ENCODE assay signal across 8 cellular contexts in the genomic region with DNA sequence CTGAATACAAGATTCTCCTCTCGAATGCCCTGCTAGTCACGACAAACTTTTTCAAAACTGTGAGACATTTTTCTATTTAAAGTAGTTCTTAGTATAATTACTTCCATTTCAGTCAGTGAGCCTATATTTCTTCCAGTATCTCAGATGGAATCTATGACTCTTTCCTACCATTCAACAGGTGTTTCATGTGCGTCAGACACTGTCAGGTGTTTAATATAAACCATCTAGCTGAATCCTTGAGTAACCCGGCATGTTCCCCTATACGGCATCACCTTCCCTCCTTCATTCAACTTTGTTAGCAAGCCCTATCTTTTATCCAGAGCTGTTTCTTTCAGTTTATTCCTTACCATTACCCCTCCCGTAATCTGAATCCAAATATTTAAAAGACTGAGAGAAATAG.
"Had no signal": no experiment of that assay in that cellular context is flagged by ENCODE, and none has a peak within 500 bp of the region (broad histone marks: within the 10 kb centered on the region; RNA-seq: fewer than 3 reads in every experiment).

No MANE protein-coding gene starts in this region.

- H3K4me1 ChIP-seq: uterus had no signal

- H3K9me3 ChIP-seq: heart left ventricle, SJCRH30, uterus had no signal

- ATAC-seq: left lobe of liver, WTC11 had no signal

- DNase-seq: foreskin melanocyte, heart left ventricle, SJCRH30, small intestine, T-cell, uterus had no signal

- H3K9me3 Mint-ChIP-seq: T-cell had no signal

- H3K27me3 Mint-ChIP-seq: T-cell had no signal

- H3K4me3 Mint-ChIP-seq: T-cell, WTC11 had no signal

- H3K36me3 ChIP-seq: heart left ventricle, SJCRH30, uterus had no signal

- H3K4me3 ChIP-seq: heart left ventricle, SJCRH30, uterus had no signal

- H3K27ac ChIP-seq: heart left ventricle, SJCRH30, uterus had no signal

- H3K27me3 ChIP-seq: heart left ventricle, SJCRH30, uterus had no signal

- H3K27ac Mint-ChIP-seq: T-cell, WTC11 had no signal
